In the genomic region with DNA sequence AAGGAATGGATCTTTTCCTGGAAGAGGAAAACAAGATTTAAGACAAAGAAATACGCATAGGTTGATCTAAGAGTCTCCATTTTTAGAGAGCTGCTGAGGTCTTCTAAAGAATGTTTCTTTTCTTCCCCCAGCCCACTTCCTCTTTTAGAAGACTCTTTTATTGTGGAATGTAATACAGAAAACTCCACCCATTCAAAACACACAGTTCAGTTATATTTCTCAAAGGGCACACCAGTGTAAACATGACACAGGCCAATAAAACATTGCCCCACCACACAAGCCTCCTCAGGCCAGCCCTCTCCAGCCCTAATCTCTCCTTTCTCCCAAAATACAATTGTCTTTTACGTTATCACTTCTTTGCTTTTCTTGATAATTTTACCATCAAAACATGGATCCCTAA, we compare ENCODE assay signal across 17 cellular contexts. TPM values are rescaled to one million over a fixed set of nuclear protein-coding genes. Genes with fewer than 3 reads are reported as not detected.
DNase-seq lines count a peak whose midpoint lies in the region; ATAC-seq, FAIRE-seq and TF ChIP-seq lines count a peak whose summit lies in the region.
"Had no signal": no experiment of that assay in that cellular context is flagged by ENCODE, and none has a peak within 500 bp of the region (broad histone marks: within the 10 kb centered on the region; RNA-seq: fewer than 3 reads in every experiment).

No MANE protein-coding gene starts in this region.

- H3K4me3 ChIP-seq in BLaER1 (no peak overlapping the region), GM12878 (no peak overlapping the region)
- H3K4me3 ChIP-seq: psoas muscle, SJCRH30, vagina had no signal

- no peaks in the 10 kb centered on the region for H3K9me3 ChIP-seq in BLaER1
- no peaks in the 10 kb centered on the region for H3K9me3 ChIP-seq in GM12878 (replicated peaks; ENCODE audit: control insufficient read depth, insufficient read depth, low read length)
- H3K9me3 ChIP-seq: psoas muscle, SJCRH30, vagina had no signal

- FAIRE-seq in GM12878 (lab: Jason Lieb, UNC) = no peak
- FAIRE-seq: islet of Langerhans had no signal

- H3K4me3 Mint-ChIP-seq in activated T-helper 2 cell treated with anti-CD3 and anti-CD28 coated beads, Interferon-gamma antibody, Interleukin-2, Interleukin-4, amounts not matched to agents 10 μg/mL and 5 μg/mL and 100 μg/mL, durations not matched to agents 14 hours and 24 hours and 36 hours (ENCODE audit: low read depth) = no peak overlapping the region
- no peak overlapping the region for H3K4me3 Mint-ChIP-seq in MCF 10A (ENCODE audit: unreplicated experiment)
- H3K4me3 Mint-ChIP-seq in effector memory CD8-positive, alpha-beta T cell = no peak overlapping the region
- H3K4me3 Mint-ChIP-seq: stimulated activated effector memory CD8-positive, alpha-beta T cell treated with anti-CD3 and anti-CD28 coated beads, Interleukin-12 subunit alpha, Interleukin-12 subunit beta, amount 100 ng/mL, for 72 hours had no signal

- H4K20me1 ChIP-seq in BLaER1 (no peaks in the 10 kb centered on the region), GM12878 (ENCODE audit: control insufficient read depth, insufficient read depth) (no peaks in the 10 kb centered on the region)

- intact Hi-C loops in GM12878 (cut with micrococcal nuclease; ENCODE audit: unreplicated experiment) (no loop called here), MCF 10A (cut with micrococcal nuclease) (no loop called here)
- intact Hi-C loops in activated T-helper 2 cell treated with anti-CD3 and anti-CD28 coated beads, Interferon-gamma antibody, Interleukin-2, Interleukin-4, amounts not matched to agents 10 μg/mL and 5 μg/mL and 100 μg/mL, durations not matched to agents 14 hours and 24 hours and 36 hours (cut with micrococcal nuclease) = no loop called here

- peaks cover 5% of the 10 kb centered on the region for H3K27me3 Mint-ChIP-seq in activated T-helper 2 cell treated with anti-CD3 and anti-CD28 coated beads, Interferon-gamma antibody, Interleukin-2, Interleukin-4, amounts not matched to agents 10 μg/mL and 5 μg/mL and 100 μg/mL, durations not matched to agents 14 hours and 24 hours and 36 hours (ENCODE audit: low read depth)
- no peaks in the 10 kb centered on the region for H3K27me3 Mint-ChIP-seq in MCF 10A (ENCODE audit: insufficient read depth, unreplicated experiment)
- peaks cover 0 to 10% of the 10 kb centered on the region in 2 donors for H3K27me3 Mint-ChIP-seq in effector memory CD8-positive, alpha-beta T cell

- CTCF ChIA-PET in GM12878 (lab: Yijun Ruan, JAX) (no interaction called here), MCF 10A (lab: Yijun Ruan, JAX) (no interaction called here)

- H3K4me1 ChIP-seq in BLaER1 = peaks cover 10% of the 10 kb centered on the region
- no peaks in the 10 kb centered on the region for H3K4me1 ChIP-seq in GM12878 (ENCODE audit: control insufficient read depth, insufficient read depth, low read length)
- H3K4me1 ChIP-seq: psoas muscle, SJCRH30, vagina had no signal

- H3K27ac ChIP-seq in BLaER1 (no peak overlapping the region), GM12878 (ENCODE audit: control insufficient read depth, insufficient read depth) (no peak overlapping the region)
- H3K27ac ChIP-seq: psoas muscle, SJCRH30, vagina had no signal

- TF ChIP-seq CTCF in GM12878 (IDR thresholded peaks at IDR 0.05 in 2 of 3, conservative IDR thresholded peaks at IDR 0.05 in 1 of 3; ENCODE audit: control insufficient read depth in 2 of 3, extremely low read depth in 1 of 3, insufficient read depth in 1 of 3, low read depth in 3 of 3, low read length in 3 of 3) (no peak), MCF 10A (IDR thresholded peaks at IDR 0.05; ENCODE audit: unreplicated experiment) (no peak)

- no peak overlapping the region for H3K27ac Mint-ChIP-seq in activated T-helper 2 cell treated with anti-CD3 and anti-CD28 coated beads, Interferon-gamma antibody, Interleukin-2, Interleukin-4, amounts not matched to agents 10 μg/mL and 5 μg/mL and 100 μg/mL, durations not matched to agents 14 hours and 24 hours and 36 hours
- no peak overlapping the region for H3K27ac Mint-ChIP-seq in MCF 10A (ENCODE audit: low read depth, unreplicated experiment)
- no peak overlapping the region for H3K27ac Mint-ChIP-seq in effector memory CD8-positive, alpha-beta T cell
- H3K27ac Mint-ChIP-seq: stimulated activated effector memory CD8-positive, alpha-beta T cell treated with anti-CD3 and anti-CD28 coated beads, Interleukin-12 subunit alpha, Interleukin-12 subunit beta, amount 100 ng/mL, for 72 hours had no signal

- in situ Hi-C loops in GM12878 (cut with MboI) = no loop called here

- 18% methylated on average over 2 of the region's 2 CpGs for WGBS in GM12878 (ENCODE audit: insufficient coverage, insufficient replicate concordance, low lambda C conversion rate, missing lambda C conversion rate)

- H2AFZ ChIP-seq in GM12878 (ENCODE audit: control insufficient read depth, low read depth, low read length) = no peak overlapping the region

- no peaks in the 10 kb centered on the region for H3K9me3 Mint-ChIP-seq in activated T-helper 2 cell treated with anti-CD3 and anti-CD28 coated beads, Interferon-gamma antibody, Interleukin-2, Interleukin-4, amounts not matched to agents 10 μg/mL and 5 μg/mL and 100 μg/mL, durations not matched to agents 14 hours and 24 hours and 36 hours
- no peaks in the 10 kb centered on the region for H3K9me3 Mint-ChIP-seq in MCF 10A (ENCODE audit: unreplicated experiment)
- no peaks in the 10 kb centered on the region for H3K9me3 Mint-ChIP-seq in effector memory CD8-positive, alpha-beta T cell
- H3K9me3 Mint-ChIP-seq: stimulated activated effector memory CD8-positive, alpha-beta T cell treated with anti-CD3 and anti-CD28 coated beads, Interleukin-12 subunit alpha, Interleukin-12 subunit beta, amount 100 ng/mL, for 72 hours had no signal

- H3K79me2 ChIP-seq in GM12878 (ENCODE audit: control insufficient read depth, insufficient read depth, low read length) = no peaks in the 10 kb centered on the region

- H3K36me3 ChIP-seq in BLaER1 = no peaks in the 10 kb centered on the region
- H3K36me3 ChIP-seq in GM12878 (ENCODE audit: control insufficient read depth in 2 of 2, insufficient read depth in 2 of 2, low read length in 1 of 2) = no peaks in the 10 kb centered on the region
- H3K36me3 ChIP-seq: SJCRH30, vagina had no signal

- TF ChIP-seq POLR2A in GM12878 (IDR thresholded peaks at IDR 0.05; ENCODE audit: low read depth, low read length) = no peak

- no peak for TF ChIP-seq RAD21 in GM12878 (IDR thresholded peaks at IDR 0.05; ENCODE audit: insufficient read depth, low read depth, low read length)

- POLR2A ChIA-PET in GM12878 (lab: Charles Lee) (no interaction called here), MCF 10A (lab: Yijun Ruan, JAX) (no interaction called here)

- SMC1A ChIA-PET in GM12878 (lab: Charles Lee; ENCODE audit: uncharacterized antibody, unreplicated experiment) = no interaction called here

- no peaks in the 10 kb centered on the region for H3K27me3 ChIP-seq in BLaER1
- H3K27me3 ChIP-seq in GM12878 (replicated peaks in 1 of 2; ENCODE audit: control insufficient read depth in 2 of 2, insufficient read depth in 2 of 2, low read length in 1 of 2) = no peaks in the 10 kb centered on the region
- H3K27me3 ChIP-seq: SJCRH30, vagina had no signal

- H3K36me3 Mint-ChIP-seq in activated T-helper 2 cell treated with anti-CD3 and anti-CD28 coated beads, Interferon-gamma antibody, Interleukin-2, Interleukin-4, amounts not matched to agents 10 μg/mL and 5 μg/mL and 100 μg/mL, durations not matched to agents 14 hours and 24 hours and 36 hours (ENCODE audit: low read depth) = no peaks in the 10 kb centered on the region
- H3K36me3 Mint-ChIP-seq in MCF 10A (ENCODE audit: insufficient read depth, unreplicated experiment) = no peaks in the 10 kb centered on the region
- no peaks in the 10 kb centered on the region for H3K36me3 Mint-ChIP-seq in effector memory CD8-positive, alpha-beta T cell (ENCODE audit: insufficient read depth)
- H3K36me3 Mint-ChIP-seq: stimulated activated effector memory CD8-positive, alpha-beta T cell treated with anti-CD3 and anti-CD28 coated beads, Interleukin-12 subunit alpha, Interleukin-12 subunit beta, amount 100 ng/mL, for 72 hours had no signal

- no peak overlapping the region for H3K9ac ChIP-seq in BLaER1
- no peak overlapping the region for H3K9ac ChIP-seq in GM12878 (ENCODE audit: control insufficient read depth, insufficient read depth, low read length)

- H3K4me1 Mint-ChIP-seq in activated T-helper 2 cell treated with anti-CD3 and anti-CD28 coated beads, Interferon-gamma antibody, Interleukin-2, Interleukin-4, amounts not matched to agents 10 μg/mL and 5 μg/mL and 100 μg/mL, durations not matched to agents 14 hours and 24 hours and 36 hours (ENCODE audit: low read depth) = peaks cover 6% of the 10 kb centered on the region
- H3K4me1 Mint-ChIP-seq in MCF 10A (ENCODE audit: insufficient read depth, unreplicated experiment) = no peaks in the 10 kb centered on the region
- H3K4me1 Mint-ChIP-seq in effector memory CD8-positive, alpha-beta T cell (ENCODE audit: low read depth in 2 of 2) = no peaks in the 10 kb centered on the region
- H3K4me1 Mint-ChIP-seq: stimulated activated effector memory CD8-positive, alpha-beta T cell treated with anti-CD3 and anti-CD28 coated beads, Interleukin-12 subunit alpha, Interleukin-12 subunit beta, amount 100 ng/mL, for 72 hours had no signal

- RAD21 ChIA-PET in GM12878 (lab: Charles Lee; ENCODE audit: unreplicated experiment) = no interaction called here

- DNase-seq in H4 (ENCODE audit: low spot score) = peak; percentile 19
- peak; percentile 26 to 64 for DNase-seq in NOMO-1 (lab: John Stamatoyannopoulos, UW; ENCODE audit: unreplicated experiment in 2 of 2)
- no peak for DNase-seq in GM12878 (ENCODE audit: low read depth, low spot score)
- DNase-seq in activated T-helper 2 cell treated with anti-CD3 and anti-CD28 coated beads, Interferon-gamma antibody, Interleukin-2, Interleukin-4, amounts not matched to agents 10 μg/mL and 5 μg/mL and 100 μg/mL, durations not matched to agents 14 hours and 24 hours and 36 hours (ENCODE audit: low spot score) = no peak
- no peak for DNase-seq in inferior parietal cortex (ENCODE audit: extremely low spot score)
- DNase-seq in MCF 10A (ENCODE audit: unreplicated experiment) = no peak
- DNase-seq in effector memory CD8-positive, alpha-beta T cell = no peak
- DNase-seq: effector memory CD4-positive, alpha-beta T cell; foreskin fibroblast; NCI-H510A treated with DMSO at 0.1 percent for 48 hours; psoas muscle had no signal

- ATAC-seq in GM12878 = no peak; the same call in 1 of the 3 replicates
- no peak for ATAC-seq in effector memory CD8-positive, alpha-beta T cell (replicated peaks)
- ATAC-seq: activated CD4-positive, CD25-positive, alpha-beta regulatory T cell treated with anti-CD3 and anti-CD28 coated beads, Interleukin-2, amount 50 U/mL, for 24 hours; psoas muscle; stimulated activated effector memory CD8-positive, alpha-beta T cell treated with anti-CD3 and anti-CD28 coated beads, Interleukin-12 subunit alpha, Interleukin-12 subunit beta, amount 100 ng/mL, for 72 hours had no signal

- H3K4me2 ChIP-seq in BLaER1 (peak overlapping the region; percentile 39), GM12878 (ENCODE audit: control insufficient read depth, insufficient read depth) (no peak overlapping the region)

- BruUV-seq in GM12878 (replicated peaks; lab: Mats Ljungman, UMichigan) = no TSS peak
- no TSS peak for BruUV-seq in MCF 10A (replicated peaks; lab: Mats Ljungman, UMichigan)

- TF ChIP-seq EP300 in GM12878 (IDR thresholded peaks at IDR 0.05; ENCODE audit: borderline replicate concordance in 1 of 2, control insufficient read depth in 1 of 2, low read depth in 2 of 2, low read length in 2 of 2) = no peak

RNA-seq across cellular contexts. Expression of a gene that starts 42.8 kb away (rescaled TPM):
- total RNA-seq in H4 (2014; rRNA removed; shearing (Covaris generic)) = 12.3 and 21.2 TPM in 2 replicates
- total RNA-seq in GM12878 (2013; cell fraction: nucleolus; rRNA removed) = 11.6 and 13.4 TPM in 2 replicates
- total RNA-seq in GM12878 (2014; rRNA removed) (11.7 and 13.5 TPM in 2 replicates), GM12878 (2014; rRNA removed; fragmentation: Illumina TruSeq; extraction: Trizol) (10.9 and 11.9 TPM in 2 replicates), GM12878 (2021) (12.1 and 12.4 TPM in 2 replicates), MCF 10A (2022) (22.0 and 27.4 TPM in 2 replicates)
- 4.4 TPM for polyA plus RNA-seq in GM12878 (2011; ENCODE audit: low read depth)
- polyA plus RNA-seq in GM12878 (2011; rRNA removed) (19.7 and 29.2 TPM in 2 replicates), GM12878 (2014; fragmentation: Illumina TruSeq; extraction: Trizol) (12.5 and 15.2 TPM in 2 replicates), GM12878 (2014; fragmentation: Nextera tagmentation; extraction: Ambion mirVana) (10 to 100 TPM; 10.5 to 11.0 TPM), GM12878 (2014; rRNA removed) (13.4 and 13.9 TPM in 2 replicates), GM12878 (2016; fragmentation: Nextera tagmentation; extraction: Ambion mirVana) (10 to 100 TPM; 28.0 to 28.1 TPM)
- polyA plus RNA-seq in GM12878 (2011; cell fraction: cytosol; rRNA removed) = 7.1 and 7.3 TPM in 2 replicates
- 12.1 and 14.1 TPM in 2 replicates for polyA plus RNA-seq in GM12878 (2011; cell fraction: nucleus; rRNA removed)
- polyA plus RNA-seq in GM12878 (2012) = 11.4 and 14.4 TPM in 2 replicates
- 7.1 and 8.9 TPM in 2 replicates for polyA minus RNA-seq in GM12878 (2011; rRNA and poly(A)+ RNA removed)
- polyA minus RNA-seq in GM12878 (2011; cell fraction: cytosol; rRNA and poly(A)+ RNA removed) = 4.0 and 5.4 TPM in 2 replicates
- 8.1 and 12.5 TPM in 2 replicates for polyA minus RNA-seq in GM12878 (2011; cell fraction: nucleus; rRNA and poly(A)+ RNA removed)
- total RNA-seq in activated T-helper 2 cell treated with anti-CD3 and anti-CD28 coated beads, Interferon-gamma antibody, Interleukin-2, Interleukin-4, amounts not matched to agents 10 μg/mL and 5 μg/mL and 100 μg/mL, durations not matched to agents 14 hours and 24 hours and 36 hours = 6.3 and 7.0 TPM in 2 replicates

Comparison
In these comparisons a context has a peak if more than half of its experiments do, and no peak if none do; other contexts are left out.
1. DNase-seq: peak in H4 (single experiment) and NOMO-1 (2 of 2); none in GM12878 (single experiment), activated T-helper 2 cell treated with anti-CD3 and anti-CD28 coated beads, Interferon-gamma antibody, Interleukin-2, Interleukin-4, amounts not matched to agents 10 μg/mL and 5 μg/mL and 100 μg/mL, durations not matched to agents 14 hours and 24 hours and 36 hours (single experiment), inferior parietal cortex (single experiment), MCF 10A (single experiment) and effector memory CD8-positive, alpha-beta T cell (0 of 3).